Comparison of ENCODE assay signal across 31 cellular contexts in genomic region chr17:13329421-13329820, GRCh38.
"Had no signal": no experiment of that assay in that cellular context is flagged by ENCODE, and none has a peak within 500 bp of the region (broad histone marks: within the 10 kb centered on the region; RNA-seq: fewer than 3 reads in every experiment).

No MANE protein-coding gene starts in this region.

- DNase-seq: activated effector memory CD4-positive, alpha-beta T cell treated with anti-CD3 and anti-CD28 coated beads, Interleukin-2, amount 50 U/mL, for 16 hours; activated effector memory CD4-positive, alpha-beta T cell treated with Interleukin-2 at 50 U/mL for 16 hours; activated gamma-delta T cell; activated gamma-delta T cell treated with Interleukin-2 at 50 U/mL for 16 hours; activated naive CD4-positive, alpha-beta T cell; activated naive CD4-positive, alpha-beta T cell treated with anti-CD3 and anti-CD28 coated beads for 36 hours; activated naive CD4-positive, alpha-beta T cell treated with anti-CD3 and anti-CD28 coated beads, Interleukin-2, amount 10 ng/mL, durations not matched to agents 7 days and 5 days; activated naive CD4-positive, alpha-beta T cell treated with anti-CD3 and anti-CD28 coated beads, Interleukin-2, amount 50 U/mL, for 16 hours; activated naive CD4-positive, alpha-beta T cell treated with Interleukin-2 at 50 U/mL for 16 hours; activated naive CD8-positive, alpha-beta T cell treated with anti-CD3 and anti-CD28 coated beads for 36 hours; activated naive CD8-positive, alpha-beta T cell treated with anti-CD3 and anti-CD28 coated beads, Interleukin-2, amount 10 ng/mL, durations not matched to agents 7 days and 5 days; activated naive CD8-positive, alpha-beta T cell treated with anti-CD3 and anti-CD28 coated beads, Interleukin-2, amount 50 U/mL, for 24 hours; activated T-cell treated with anti-CD3 and anti-CD28 coated beads, Interleukin-2, amount 50 U/mL, for 24 hours; activated T-cell treated with anti-CD3 and anti-CD28 coated beads, Interleukin-2, amount 50 U/mL, for 4 hours; activated T-cell treated with anti-CD3 and anti-CD28 coated beads, Interleukin-2, amount 50 U/mL, for 48 hours; activated T-cell treated with anti-CD3 and anti-CD28 coated beads, Interleukin-2, amount 50 U/mL, for 72 hours; adrenal gland; amniotic stem cell; amygdala; anterior cingulate cortex; aorta; body of pancreas; brain microvascular endothelial cell; caudate nucleus; central memory CD4-positive, alpha-beta T cell; cerebellar nuclear complex had no signal

- ATAC-seq: activated naive CD4-positive, alpha-beta T cell treated with anti-CD3 and anti-CD28 coated beads, Interleukin-2, amount 50 U/mL, for 72 hours; activated naive CD8-positive, alpha-beta T cell treated with anti-CD3 and anti-CD28 coated beads, Interleukin-2, amount 50 U/mL, for 24 hours; activated T-cell treated with anti-CD3 and anti-CD28 coated beads, Interleukin-2, amount 50 U/mL, for 4 hours; activated T-cell treated with anti-CD3 and anti-CD28 coated beads, Interleukin-2, amount 50 U/mL, for 72 hours; activated T-helper 17 cell treated with anti-CD3 and anti-CD28 coated beads, Interleukin-2, amount 50 U/mL, for 72 hours; body of pancreas had no signal

- H3K27ac ChIP-seq: adrenal gland, ascending aorta, body of pancreas, brain microvascular endothelial cell, breast epithelium, cardiac muscle cell had no signal

- H3K9me3 ChIP-seq: adrenal gland, ascending aorta, body of pancreas, breast epithelium had no signal

- H3K4me3 ChIP-seq: adrenal gland, ascending aorta, body of pancreas, breast epithelium, cardiac muscle cell had no signal

- H3K4me1 ChIP-seq: adrenal gland, ascending aorta, breast epithelium had no signal

- H3K36me3 ChIP-seq: adrenal gland, ascending aorta, brain microvascular endothelial cell, breast epithelium, cardiac muscle cell had no signal

- H3K27me3 ChIP-seq: ascending aorta, body of pancreas, brain microvascular endothelial cell, breast epithelium, cardiac muscle cell had no signal
